8 cellular contexts compared by ENCODE assay signal in genomic region chr13:23020246-23020843, GRCh38.
DNase-seq lines count a peak whose midpoint lies in the region; ATAC-seq and TF ChIP-seq lines count a peak whose summit lies in the region.

No MANE protein-coding gene starts in this region.

- H3K27me3 Mint-ChIP-seq in activated CD4-positive, alpha-beta T cell treated with anti-CD3 and anti-CD28 coated beads, Interleukin-2, amount 10 ng/mL, durations not matched to agents 7 days and 5 days = no peaks in the 10 kb centered on the region
- no peaks in the 10 kb centered on the region for H3K27me3 Mint-ChIP-seq in neural crest cell (ENCODE audit: low read depth)

- POLR2A ChIA-PET in activated CD4-positive, alpha-beta T cell treated with anti-CD3 and anti-CD28 coated beads, Interleukin-2, amount 10 ng/mL, durations not matched to agents 7 days and 5 days (lab: Charles Lee) = no interaction called here

- TF ChIP-seq CTCF in neural crest cell (conservative IDR thresholded peaks at IDR 0.05) = peak; percentile 93

- peak; percentile 57 for DNase-seq in Caki2 (ENCODE audit: low read depth)
- peak; percentile 21 for DNase-seq in NCI-H2196 treated with DMSO at 0.1 percent for 48 hours (lab: John Stamatoyannopoulos, UW; ENCODE audit: unreplicated experiment)
- peak; percentile 41 for DNase-seq in activated CD4-positive, alpha-beta T cell treated with anti-CD3 and anti-CD28 coated beads, Interleukin-2, amount 10 ng/mL, durations not matched to agents 7 days and 5 days
- peak; percentile 47 for DNase-seq in fibroblast of peridontal ligament (ENCODE audit: extremely low read depth)
- peak; percentile 17 for DNase-seq in neural crest cell (ENCODE audit: low read depth, low spot score)
- no peak for DNase-seq in HPDE6-E6E7 (ENCODE audit: extremely low spot score)

- no peak overlapping the region for H3K27ac Mint-ChIP-seq in activated CD4-positive, alpha-beta T cell treated with anti-CD3 and anti-CD28 coated beads, Interleukin-2, amount 10 ng/mL, durations not matched to agents 7 days and 5 days
- H3K27ac Mint-ChIP-seq in neural crest cell (ENCODE audit: unreplicated experiment) = no peak overlapping the region

- CTCF ChIA-PET in activated CD4-positive, alpha-beta T cell treated with anti-CD3 and anti-CD28 coated beads, Interleukin-2, amount 10 ng/mL, durations not matched to agents 7 days and 5 days (lab: Charles Lee) = no interaction called here

- in situ Hi-C loops in Caki2 (cut with HindIII; ENCODE audit: low pct_unique_long_range_greater_than_20kb, low sequenced_read_pairs) = no loop called here

- no peaks in the 10 kb centered on the region for H3K4me1 Mint-ChIP-seq in activated CD4-positive, alpha-beta T cell treated with anti-CD3 and anti-CD28 coated beads, Interleukin-2, amount 10 ng/mL, durations not matched to agents 7 days and 5 days
- peaks cover 4% of the 10 kb centered on the region for H3K4me1 Mint-ChIP-seq in neural crest cell

- H3K36me3 Mint-ChIP-seq in activated CD4-positive, alpha-beta T cell treated with anti-CD3 and anti-CD28 coated beads, Interleukin-2, amount 10 ng/mL, durations not matched to agents 7 days and 5 days (ENCODE audit: low read depth) = no peaks in the 10 kb centered on the region
- peaks cover 5% of the 10 kb centered on the region for H3K36me3 Mint-ChIP-seq in neural crest cell (ENCODE audit: low read depth)

- H3K9me3 Mint-ChIP-seq in activated CD4-positive, alpha-beta T cell treated with anti-CD3 and anti-CD28 coated beads, Interleukin-2, amount 10 ng/mL, durations not matched to agents 7 days and 5 days = no peaks in the 10 kb centered on the region
- H3K9me3 Mint-ChIP-seq in neural crest cell = peaks cover 8% of the 10 kb centered on the region

- no peak overlapping the region for H3K4me3 Mint-ChIP-seq in activated CD4-positive, alpha-beta T cell treated with anti-CD3 and anti-CD28 coated beads, Interleukin-2, amount 10 ng/mL, durations not matched to agents 7 days and 5 days
- H3K4me3 Mint-ChIP-seq in neural crest cell = no peak overlapping the region

- peak; percentile 98 for ATAC-seq in GM19023 (IDR thresholded peaks at IDR 0.05; ENCODE audit: unreplicated experiment)
- ATAC-seq in HG03097 (IDR thresholded peaks at IDR 0.05; ENCODE audit: low FRiP score, unreplicated experiment) = peak; percentile 80
